In the genomic region with DNA sequence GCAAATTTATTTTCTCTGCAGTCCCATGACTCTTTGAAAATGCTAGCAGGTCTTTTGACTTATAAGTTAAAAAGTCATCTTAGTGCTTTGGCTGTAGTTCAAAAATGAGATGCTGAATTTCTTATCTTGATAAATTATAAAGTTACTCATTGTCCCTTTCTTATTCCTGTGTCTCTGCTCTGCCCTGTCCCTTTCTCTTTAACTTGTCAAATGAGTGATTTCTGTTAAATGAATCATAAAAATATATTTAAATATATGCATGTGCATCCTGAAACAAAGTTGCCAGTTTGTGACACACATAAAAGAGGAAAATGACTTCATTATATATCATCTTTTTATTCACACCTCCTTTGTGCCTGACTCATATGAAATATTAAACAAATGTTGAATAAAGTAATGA, we compare ENCODE assay signal across 26 cellular contexts.
"Had no signal": no experiment of that assay in that cellular context is flagged by ENCODE, and none has a peak within 500 bp of the region (broad histone marks: within the 10 kb centered on the region; RNA-seq: fewer than 3 reads in every experiment).

No MANE protein-coding gene starts in this region.

- H3K36me3 ChIP-seq: left lung, lower lobe of right lung, pancreas, prostate gland, suprapubic skin, thoracic aorta, tibial artery, upper lobe of right lung had no signal

- H3K27me3 ChIP-seq: left lung, pancreas, suprapubic skin, tibial artery, upper lobe of right lung had no signal

- H3K4me1 ChIP-seq: left lung, lower lobe of right lung, prostate gland, suprapubic skin, tibial artery, upper lobe of right lung had no signal

- H3K27ac ChIP-seq: left lung, lower lobe of right lung, pancreas, prostate gland, skin epidermis, suprapubic skin, thoracic aorta, tibial artery, upper lobe of right lung had no signal

- ATAC-seq: left colon; left lung; lower lobe of right lung; naive thymus-derived CD8-positive, alpha-beta T cell; pancreas; right cardiac atrium; sciatic nerve; stimulated activated naive B cell treated with anti-CD40 and anti-IgM and Interleukin-4, amounts not matched to agents 10 μg/mL and 1 μg/mL and 100 μg/mL, for 72 hours; upper lobe of right lung had no signal

- DNase-seq: hippocampal formation; immature natural killer cell; kidney; left colon; left lung; lower lobe of right lung; mammary epithelial cell; mesenchymal stem cell; naive thymus-derived CD8-positive, alpha-beta T cell; pancreas; posterior cingulate gyrus; retina; right cardiac atrium; stimulated activated CD4-positive, alpha-beta T cell treated with anti-CD3 and anti-CD28 coated beads, Interleukin-12 subunit alpha, Interleukin-12 subunit beta, amount 100 ng/mL, for 4 hours; stimulated activated CD4-positive, alpha-beta T cell treated with anti-CD3 and anti-CD28 coated beads, Interleukin-15, amount 100 ng/mL, for 24 hours; stimulated activated CD4-positive, alpha-beta T cell treated with anti-CD3 and anti-CD28 coated beads, Interleukin-2, amount 100 ng/mL, for 24 hours; stimulated activated CD4-positive, alpha-beta T cell treated with anti-CD3 and anti-CD28 coated beads, Interleukin-4, amount 100 ng/mL, for 1 hour; stimulated activated naive B cell treated with anti-CD40 and anti-IgM and Interleukin-4, amounts not matched to agents 10 μg/mL and 1 μg/mL and 100 μg/mL, for 72 hours; tibial artery; trophoblast cell; upper lobe of right lung had no signal

- H3K9me3 ChIP-seq: left lung, lower lobe of right lung, pancreas, prostate gland, suprapubic skin, thoracic aorta, tibial artery, upper lobe of right lung had no signal

- H3K4me3 ChIP-seq: left lung, lower lobe of right lung, pancreas, prostate gland, skin epidermis, suprapubic skin, thoracic aorta, tibial artery, upper lobe of right lung had no signal
